Comparison of ENCODE assay signal across 20 cellular contexts in the genomic region with DNA sequence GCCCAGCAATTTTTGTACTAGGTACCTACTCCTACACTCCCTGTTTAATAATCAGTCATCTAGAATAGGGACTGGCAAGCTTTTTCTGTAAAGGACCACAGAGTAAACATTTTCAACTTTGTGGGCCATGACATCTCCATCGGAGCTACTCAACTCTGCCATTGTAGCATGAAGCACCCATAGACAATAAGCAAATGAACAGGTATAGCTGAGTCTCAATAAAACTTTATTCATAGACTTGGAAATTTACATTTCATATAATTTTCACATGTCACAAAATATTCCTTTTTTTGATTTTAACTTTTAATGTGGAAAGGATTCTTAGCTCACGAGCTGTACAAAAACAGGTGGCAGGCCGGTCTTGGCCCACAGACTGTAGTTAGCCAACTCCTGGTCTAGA.
A peak's percentile ranks its signal among the peaks of the same experiment; 100 is the strongest.
DNase-seq lines count a peak whose midpoint lies in the region; ATAC-seq, FAIRE-seq and TF ChIP-seq lines count a peak whose summit lies in the region.
"Had no signal": no experiment of that assay in that cellular context is flagged by ENCODE, and none has a peak within 500 bp of the region (broad histone marks: within the 10 kb centered on the region; RNA-seq: fewer than 3 reads in every experiment).

No MANE protein-coding gene starts in this region.

- no peaks in the 10 kb centered on the region for H3K27me3 ChIP-seq in astrocyte (ENCODE audit: insufficient read depth, low read length)

- H3K4me3 Mint-ChIP-seq in astrocyte (ENCODE audit: unreplicated experiment), result peak overlapping the region; percentile 11
- no peak overlapping the region for H3K4me3 Mint-ChIP-seq in activated T-helper 2 cell treated with anti-CD3 and anti-CD28 coated beads, Interferon-gamma antibody, Interleukin-2, Interleukin-4, amounts not matched to agents 10 μg/mL and 5 μg/mL and 100 μg/mL, durations not matched to agents 14 hours and 24 hours and 36 hours (ENCODE audit: low read depth)
- H3K4me3 Mint-ChIP-seq: activated naive CD8-positive, alpha-beta T cell treated with anti-CD3 and anti-CD28 coated beads, Interleukin-2, amount 10 ng/mL, durations not matched to agents 7 days and 5 days; B cell; neural crest cell had no signal

- H3K27ac Mint-ChIP-seq in astrocyte (ENCODE audit: unreplicated experiment), result peak overlapping the region; percentile 96
- H3K27ac Mint-ChIP-seq in activated T-helper 2 cell treated with anti-CD3 and anti-CD28 coated beads, Interferon-gamma antibody, Interleukin-2, Interleukin-4, amounts not matched to agents 10 μg/mL and 5 μg/mL and 100 μg/mL, durations not matched to agents 14 hours and 24 hours and 36 hours, result no peak overlapping the region
- H3K27ac Mint-ChIP-seq: activated naive CD8-positive, alpha-beta T cell treated with anti-CD3 and anti-CD28 coated beads, Interleukin-2, amount 10 ng/mL, durations not matched to agents 7 days and 5 days; B cell had no signal

- intact Hi-C loops in activated T-helper 2 cell treated with anti-CD3 and anti-CD28 coated beads, Interferon-gamma antibody, Interleukin-2, Interleukin-4, amounts not matched to agents 10 μg/mL and 5 μg/mL and 100 μg/mL, durations not matched to agents 14 hours and 24 hours and 36 hours (cut with micrococcal nuclease), result no loop called here

- H3K4me2 ChIP-seq in astrocyte (ENCODE audit: low read length), result peak overlapping the region; percentile 81

- H3K4me1 ChIP-seq in astrocyte (ENCODE audit: insufficient read depth, low read length), result peaks cover 36% of the 10 kb centered on the region
- H3K4me1 ChIP-seq: esophagus muscularis mucosa, left ventricle myocardium inferior had no signal

- H3K4me3 ChIP-seq in astrocyte (ENCODE audit: insufficient read depth, low read depth, low read length), result no peak overlapping the region
- H3K4me3 ChIP-seq: esophagus muscularis mucosa, left ventricle myocardium inferior had no signal

- H3K9ac ChIP-seq in astrocyte (ENCODE audit: low read length), result peak overlapping the region; percentile 77

- H3K79me2 ChIP-seq in astrocyte (ENCODE audit: insufficient read depth, low read length), result peaks cover 89% of the 10 kb centered on the region

- DNase-seq in astrocyte (ENCODE audit: low read depth), result no peak
- DNase-seq in myocyte (ENCODE audit: low read depth), result peak; percentile 6
- DNase-seq in cerebellum (ENCODE audit: low spot score), result no peak
- DNase-seq in activated T-helper 2 cell treated with anti-CD3 and anti-CD28 coated beads, Interferon-gamma antibody, Interleukin-2, Interleukin-4, amounts not matched to agents 10 μg/mL and 5 μg/mL and 100 μg/mL, durations not matched to agents 14 hours and 24 hours and 36 hours (ENCODE audit: low spot score), result no peak
- DNase-seq in NCI-H2029 (lab: John Stamatoyannopoulos, UW), result no peak
- DNase-seq: activated naive CD8-positive, alpha-beta T cell treated with anti-CD3 and anti-CD28 coated beads, Interleukin-2, amount 10 ng/mL, durations not matched to agents 7 days and 5 days; DND-41; KG1; left ventricle myocardium inferior; NCI-H1930; NK-92 treated with Interleukin-12 subunit alpha and Interleukin-12 subunit beta, amount 100 ng/mL, for 24 hours; stimulated activated naive CD8-positive, alpha-beta T cell treated with anti-CD3 and anti-CD28 coated beads, Interleukin-15, Interleukin-2, amounts not matched to agents 100 U/mL and 50 U/mL, for 24 hours had no signal

- H3K9me3 ChIP-seq in astrocyte (ENCODE audit: insufficient read depth, low read depth, low read length), result no peaks in the 10 kb centered on the region
- H3K9me3 ChIP-seq: esophagus muscularis mucosa, left ventricle myocardium inferior had no signal

- peaks cover under 1% of the 10 kb centered on the region for H3K9me3 Mint-ChIP-seq in astrocyte (ENCODE audit: unreplicated experiment)
- H3K9me3 Mint-ChIP-seq in activated T-helper 2 cell treated with anti-CD3 and anti-CD28 coated beads, Interferon-gamma antibody, Interleukin-2, Interleukin-4, amounts not matched to agents 10 μg/mL and 5 μg/mL and 100 μg/mL, durations not matched to agents 14 hours and 24 hours and 36 hours, result no peaks in the 10 kb centered on the region
- H3K9me3 Mint-ChIP-seq: activated naive CD8-positive, alpha-beta T cell treated with anti-CD3 and anti-CD28 coated beads, Interleukin-2, amount 10 ng/mL, durations not matched to agents 7 days and 5 days; neural crest cell had no signal

- peaks cover 85% of the 10 kb centered on the region for H4K20me1 ChIP-seq in astrocyte (ENCODE audit: insufficient read depth, low read length)

- peak overlapping the region; percentile 85 for H3K27ac ChIP-seq in astrocyte (ENCODE audit: low read depth, low read length)
- H3K27ac ChIP-seq: esophagus muscularis mucosa, left ventricle myocardium inferior had no signal

- H2AFZ ChIP-seq in astrocyte (ENCODE audit: low read depth, low read length), result no peak overlapping the region

- no peak for TF ChIP-seq CTCF in astrocyte (IDR thresholded peaks at IDR 0.05; ENCODE audit: insufficient read depth, low read depth, low read length)

- FAIRE-seq in astrocyte (lab: Jason Lieb, UNC), result no peak
- FAIRE-seq: colon, H54 had no signal

- no peaks in the 10 kb centered on the region for H3K27me3 Mint-ChIP-seq in astrocyte (ENCODE audit: low read depth, unreplicated experiment)
- H3K27me3 Mint-ChIP-seq in activated T-helper 2 cell treated with anti-CD3 and anti-CD28 coated beads, Interferon-gamma antibody, Interleukin-2, Interleukin-4, amounts not matched to agents 10 μg/mL and 5 μg/mL and 100 μg/mL, durations not matched to agents 14 hours and 24 hours and 36 hours (ENCODE audit: low read depth), result no peaks in the 10 kb centered on the region

- ATAC-seq in GM19395 (IDR thresholded peaks at IDR 0.05; ENCODE audit: unreplicated experiment) (peak; percentile 21), HG03196 (IDR thresholded peaks at IDR 0.05; ENCODE audit: unreplicated experiment) (peak; percentile 5), HG02623 (IDR thresholded peaks at IDR 0.05; ENCODE audit: unreplicated experiment) (no peak)
- ATAC-seq: stimulated activated naive CD8-positive, alpha-beta T cell treated with anti-CD3 and anti-CD28 coated beads, Interleukin-15, Interleukin-2, amounts not matched to agents 100 U/mL and 50 U/mL, for 24 hours had no signal

- peaks cover 37% of the 10 kb centered on the region for H3K4me1 Mint-ChIP-seq in astrocyte (ENCODE audit: low read depth, unreplicated experiment)
- H3K4me1 Mint-ChIP-seq in activated T-helper 2 cell treated with anti-CD3 and anti-CD28 coated beads, Interferon-gamma antibody, Interleukin-2, Interleukin-4, amounts not matched to agents 10 μg/mL and 5 μg/mL and 100 μg/mL, durations not matched to agents 14 hours and 24 hours and 36 hours (ENCODE audit: low read depth), result no peaks in the 10 kb centered on the region
- H3K4me1 Mint-ChIP-seq: activated naive CD8-positive, alpha-beta T cell treated with anti-CD3 and anti-CD28 coated beads, Interleukin-2, amount 10 ng/mL, durations not matched to agents 7 days and 5 days; B cell had no signal

- H3K36me3 Mint-ChIP-seq in astrocyte (ENCODE audit: low read depth, unreplicated experiment), result no peaks in the 10 kb centered on the region
- no peaks in the 10 kb centered on the region for H3K36me3 Mint-ChIP-seq in activated T-helper 2 cell treated with anti-CD3 and anti-CD28 coated beads, Interferon-gamma antibody, Interleukin-2, Interleukin-4, amounts not matched to agents 10 μg/mL and 5 μg/mL and 100 μg/mL, durations not matched to agents 14 hours and 24 hours and 36 hours (ENCODE audit: low read depth)
- H3K36me3 Mint-ChIP-seq: activated naive CD8-positive, alpha-beta T cell treated with anti-CD3 and anti-CD28 coated beads, Interleukin-2, amount 10 ng/mL, durations not matched to agents 7 days and 5 days had no signal

- H3K36me3 ChIP-seq in astrocyte (ENCODE audit: insufficient read depth, low read length), result no peaks in the 10 kb centered on the region
- H3K36me3 ChIP-seq: esophagus muscularis mucosa, left ventricle myocardium inferior had no signal
